Comparison of ENCODE assay signal across 9 cellular contexts in the genomic region with DNA sequence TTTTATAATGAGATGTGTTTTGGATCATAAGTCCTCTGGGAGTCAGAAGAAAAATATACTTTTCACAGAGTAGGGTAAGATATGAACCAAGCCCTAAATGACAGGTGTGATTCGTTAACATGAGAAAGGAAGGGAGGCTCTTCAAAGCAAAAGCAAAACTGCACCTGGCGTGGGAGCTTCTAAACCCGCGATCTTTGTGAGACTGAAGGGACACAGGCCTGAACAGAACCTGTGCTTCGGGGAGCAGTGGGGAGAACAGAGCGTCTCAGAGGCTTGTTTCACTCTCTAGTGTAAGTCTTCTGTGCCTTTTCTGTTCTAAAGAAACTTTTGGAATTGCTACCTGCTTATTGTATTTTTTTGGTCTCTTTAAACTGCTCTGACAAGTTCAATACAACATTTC. TPM values are rescaled to one million over a fixed set of nuclear protein-coding genes. Genes with fewer than 3 reads are reported as not detected.
DNase-seq lines count a peak whose midpoint lies in the region; ATAC-seq and TF ChIP-seq lines count a peak whose summit lies in the region.
"Had no signal": no experiment of that assay in that cellular context is flagged by ENCODE, and none has a peak within 500 bp of the region (broad histone marks: within the 10 kb centered on the region; RNA-seq: fewer than 3 reads in every experiment).

No MANE protein-coding gene starts in this region.

- H3K36me3 ChIP-seq in colonic mucosa: no peaks in the 10 kb centered on the region

- ATAC-seq in GM18498 (IDR thresholded peaks at IDR 0.05; ENCODE audit: unreplicated experiment) (peak; percentile 98), GM19467 (IDR thresholded peaks at IDR 0.05; ENCODE audit: unreplicated experiment) (peak; percentile 96), HG03280 (IDR thresholded peaks at IDR 0.05; ENCODE audit: unreplicated experiment) (peak; percentile 99)

- TF ChIP-seq CTCF in colonic mucosa (IDR thresholded peaks at IDR 0.05): no peak

- H3K4me3 ChIP-seq in colonic mucosa: no peak overlapping the region

- H3K9me3 ChIP-seq in colonic mucosa: no peaks in the 10 kb centered on the region

- intact Hi-C loops in colonic mucosa (cut with DNase I): no loop called here
- intact Hi-C loops in cardiac septum (cut with DNase I): no loop called here

- no peaks in the 10 kb centered on the region for H3K4me1 ChIP-seq in colonic mucosa

- no peak overlapping the region for H3K9ac ChIP-seq in colonic mucosa (ENCODE audit: low read depth in 2 of 2, low read length in 2 of 2)

- H3K27me3 ChIP-seq in colonic mucosa: no peaks in the 10 kb centered on the region

- H3K27ac ChIP-seq in colonic mucosa: no peak overlapping the region
- H3K27ac ChIP-seq: VCaP had no signal

- DNase-seq in activated naive CD4-positive, alpha-beta T cell treated with Interleukin-2 at 50 U/mL for 16 hours: peak; percentile 34
- DNase-seq in HUDEP-2 (lab: John Stamatoyannopoulos, UW; ENCODE audit: unreplicated experiment in 76 of 76) (no peak), colonic mucosa (no peak), cardiac septum (ENCODE audit: low spot score) (no peak), T1000 (lab: John Stamatoyannopoulos, UW) (no peak)

RNA-seq across cellular contexts. Expression of a gene that starts 30.2 kb away (rescaled TPM):
- 10 to 100 TPM; 20.3 to 36.0 TPM for total RNA-seq in colonic mucosa
- 20.4 TPM for total RNA-seq in cardiac septum

RNA-seq across cellular contexts. Expression of a gene that starts 56.6 kb away (rescaled TPM):
- 10 to 100 TPM; 13.8 to 16.6 TPM for total RNA-seq in colonic mucosa
- 5.8 TPM for total RNA-seq in cardiac septum
